Comparison of ENCODE assay signal across 29 cellular contexts in genomic region chr4:14898989-14899388, GRCh38.
"Had no signal": no experiment of that assay in that cellular context is flagged by ENCODE, and none has a peak within 500 bp of the region (broad histone marks: within the 10 kb centered on the region; RNA-seq: fewer than 3 reads in every experiment).

No MANE protein-coding gene starts in this region.

- DNase-seq: colonic mucosa; cortex of kidney; dermis blood vessel endothelial cell; dorsolateral prefrontal cortex; effector CD4-positive, alpha-beta T cell; effector CD8-positive, alpha-beta T cell; effector memory CD4-positive, alpha-beta T cell; effector memory CD8-positive, alpha-beta T cell; endodermal cell; erythroblast; esophagus squamous epithelium; foreskin fibroblast; foreskin keratinocyte; foreskin melanocyte; gastrocnemius medialis; glutamatergic neuron; head of caudate nucleus; heart left ventricle; heart right ventricle had no signal

- H3K4me3 Mint-ChIP-seq: dendritic cell treated with granulocyte-macrophage colony-stimulating factor and Interleukin-4, amounts not matched to agents 40 ng/mL and 50 ng/mL, for 4 days; effector memory CD8-positive, alpha-beta T cell; endodermal cell had no signal

- ATAC-seq: effector memory CD8-positive, alpha-beta T cell; esophagus mucosa; foreskin keratinocyte; gastrocnemius medialis; gastroesophageal sphincter; heart left ventricle; heart right ventricle had no signal

- H3K9me3 ChIP-seq: colonic mucosa, esophagus muscularis mucosa, esophagus squamous epithelium, gastrocnemius medialis, gastroesophageal sphincter, heart left ventricle, heart right ventricle had no signal

- H3K4me1 ChIP-seq: colonic mucosa, esophagus muscularis mucosa, gastrocnemius medialis, gastroesophageal sphincter, heart right ventricle had no signal

- FAIRE-seq: colon, endometrium, endothelial cell of umbilical vein, frontal cortex had no signal

- H3K9me3 Mint-ChIP-seq: effector memory CD8-positive, alpha-beta T cell; endodermal cell had no signal

- H3K27me3 ChIP-seq: colonic mucosa, esophagus muscularis mucosa, esophagus squamous epithelium, foreskin keratinocyte, gastrocnemius medialis, gastroesophageal sphincter, heart left ventricle, heart right ventricle had no signal

- H3K4me1 Mint-ChIP-seq: endodermal cell had no signal

- H3K36me3 ChIP-seq: colonic mucosa, esophagus muscularis mucosa, esophagus squamous epithelium, gastrocnemius medialis, gastroesophageal sphincter, heart left ventricle, heart right ventricle had no signal

- H3K27ac Mint-ChIP-seq: dendritic cell treated with granulocyte-macrophage colony-stimulating factor and Interleukin-4, amounts not matched to agents 40 ng/mL and 50 ng/mL, for 4 days; effector memory CD8-positive, alpha-beta T cell; endodermal cell had no signal

- H3K4me3 ChIP-seq: colonic mucosa, coronary artery, dorsolateral prefrontal cortex, esophagus muscularis mucosa, esophagus squamous epithelium, gastrocnemius medialis, gastroesophageal sphincter, heart left ventricle, heart right ventricle had no signal

- H3K27ac ChIP-seq: colonic mucosa, coronary artery, dorsolateral prefrontal cortex, epithelial cell of prostate, esophagus muscularis mucosa, esophagus squamous epithelium, foreskin keratinocyte, gastrocnemius medialis, gastroesophageal sphincter, heart left ventricle, heart right ventricle had no signal
